ENCODE assay signal across 24 cellular contexts in genomic region chr17:75662511-75662910, GRCh38. TPM values are rescaled to one million over a fixed set of nuclear protein-coding genes. Genes with fewer than 3 reads are reported as not detected.
DNase-seq lines count a peak whose midpoint lies in the region; ATAC-seq and TF ChIP-seq lines count a peak whose summit lies in the region.
"Had no signal": no experiment of that assay in that cellular context is flagged by ENCODE, and none has a peak within 500 bp of the region (broad histone marks: within the 10 kb centered on the region; RNA-seq: fewer than 3 reads in every experiment).

No MANE protein-coding gene starts in this region.

- no peak overlapping the region for H3K9ac ChIP-seq in OCI-LY3 (ENCODE audit: low read length)
- H3K9ac ChIP-seq: KMS-11 had no signal

- TF ChIP-seq CTCF in OCI-LY3 (IDR thresholded peaks at IDR 0.05; ENCODE audit: low read depth, low read length), result no peak

- intact Hi-C loops in sciatic nerve (cut with DNase I), result no loop called here

- no peak overlapping the region for H3K4me3 ChIP-seq in OCI-LY3 (ENCODE audit: low read length)

- peaks cover 35% of the 10 kb centered on the region for H3K79me2 ChIP-seq in OCI-LY3 (ENCODE audit: low read length)

- H3K9me3 ChIP-seq in OCI-LY3 (ENCODE audit: insufficient read depth, low read length), result peaks cover 5% of the 10 kb centered on the region; the same call in 1 of the 2 replicates
- H3K9me3 ChIP-seq: BE2C had no signal

- DNase-seq in sciatic nerve (ENCODE audit: low spot score) (peak; percentile 51), NCI-H1105 (lab: John Stamatoyannopoulos, UW) (no peak), NCI-H187 (lab: John Stamatoyannopoulos, UW) (no peak), AG08395 (ENCODE audit: low spot score) (no peak)
- DNase-seq: BE2C; CD8-positive, alpha-beta memory T cell; DMS79 treated with DMSO at 0.1 percent for 48 hours; HCEC 1CT; MM.1S; NCI-H1417; NCI-H1694 treated with DMSO at 0.1 percent for 48 hours; NCI-H2081 treated with DMSO at 0.1 percent for 48 hours; NCI-H2171 treated with DMSO at 0.1 percent for 48 hours; NCI-H524 treated with DMSO at 0.1 percent for 48 hours; NCI-H82; NK-92 treated with Interleukin-12 subunit alpha and Interleukin-12 subunit beta, amount 100 ng/mL, for 24 hours had no signal

- no peak for ATAC-seq in sciatic nerve
- no peak for ATAC-seq in GM18858 (IDR thresholded peaks at IDR 0.05; ENCODE audit: unreplicated experiment)
- ATAC-seq: Panc1, SK-N-SH treated with all-trans-retinoic acid at 6 μM for 48 hours had no signal

- no peaks in the 10 kb centered on the region for H3K27me3 ChIP-seq in OCI-LY3 (ENCODE audit: low read depth, low read length)
- H3K27me3 ChIP-seq: BE2C had no signal

- no peaks in the 10 kb centered on the region for H4K20me1 ChIP-seq in OCI-LY3 (ENCODE audit: insufficient read depth, low read length)

- peaks cover 56% of the 10 kb centered on the region for H3K36me3 ChIP-seq in OCI-LY3 (replicated peaks; ENCODE audit: low read depth, low read length)
- H3K36me3 ChIP-seq: BE2C had no signal

- H2AFZ ChIP-seq in OCI-LY3 (ENCODE audit: low read depth, low read length), result no peak overlapping the region

- peaks cover 50% of the 10 kb centered on the region for H3K4me1 ChIP-seq in OCI-LY3 (ENCODE audit: low read length)
- H3K4me1 ChIP-seq: BE2C had no signal

- H3K27ac ChIP-seq in OCI-LY3 (ENCODE audit: low read length) (peak overlapping the region; percentile 100; the same call in 1 of the 2 replicates), cingulate gyrus (ENCODE audit: low read depth, low read length) (peak overlapping the region; percentile 90)
- H3K27ac ChIP-seq: KMS-11 had no signal

- no peak overlapping the region for H3K4me2 ChIP-seq in OCI-LY3 (ENCODE audit: low read length)
- H3K4me2 ChIP-seq: KMS-11 had no signal

RNA-seq across cellular contexts. Expression of gene RECQL5, which starts 4.4 kb away (rescaled TPM):
- total RNA-seq in sciatic nerve, result 35.2 TPM

RNA-seq across cellular contexts. Expression of gene SAP30BP, which starts 4.6 kb away (rescaled TPM):
- 107 TPM for total RNA-seq in sciatic nerve

RNA-seq across cellular contexts. Expression of gene SMIM5, which starts 29.3 kb away (rescaled TPM):
- total RNA-seq in sciatic nerve, result 12.5 TPM
- total RNA-seq: A673, H1 had no signal

RNA-seq across cellular contexts. Expression of gene ITGB4, which starts 58.7 kb away (rescaled TPM):
- 469 TPM for total RNA-seq in sciatic nerve
